ENCODE assay signal across 30 cellular contexts in genomic region chr5:2627867-2628266, GRCh38.
DNase-seq lines count a peak whose midpoint lies in the region; ATAC-seq and TF ChIP-seq lines count a peak whose summit lies in the region.
"Had no signal": no experiment of that assay in that cellular context is flagged by ENCODE, and none has a peak within 500 bp of the region (broad histone marks: within the 10 kb centered on the region; RNA-seq: fewer than 3 reads in every experiment).

No MANE protein-coding gene starts in this region.

- no peaks in the 10 kb centered on the region for H3K79me1 ChIP-seq in neuronal stem cell (ENCODE audit: low read depth, low read length)

- peak overlapping the region; percentile 16 for H2BK15ac ChIP-seq in neuronal stem cell (ENCODE audit: low read length)

- H2BK120ac ChIP-seq in neuronal stem cell (ENCODE audit: low read depth, low read length): no peak overlapping the region

- H2AK5ac ChIP-seq in neuronal stem cell (ENCODE audit: low read depth, low read length): no peak overlapping the region

- POLR2A ChIA-PET in activated CD4-positive, alpha-beta T cell treated with anti-CD3 and anti-CD28 coated beads for 36 hours (lab: Charles Lee): no interaction called here

- H4K8ac ChIP-seq in neuronal stem cell (ENCODE audit: low read depth, low read length): no peak overlapping the region

- no peak overlapping the region for H3K9ac ChIP-seq in neuronal stem cell (ENCODE audit: low read depth, low read length, poor library complexity)
- H3K9ac ChIP-seq: BLaER1; BLaER1 treated with 17β-estradiol and CSF1 and Interleukin-3, amounts not matched to agents 10 nM and 100 nM had no signal

- H3K9me3 ChIP-seq in neuronal stem cell (replicated peaks in 1 of 2; ENCODE audit: control insufficient read depth in 2 of 2, insufficient read depth in 1 of 2, low read depth in 1 of 2, low read length in 2 of 2): no peaks in the 10 kb centered on the region
- H3K9me3 ChIP-seq: A549; BE2C; BLaER1; BLaER1 treated with 17β-estradiol and CSF1 and Interleukin-3, amounts not matched to agents 10 nM and 100 nM; Caco-2 had no signal

- H3K36me3 Mint-ChIP-seq in chondrocyte (ENCODE audit: low read depth): no peaks in the 10 kb centered on the region
- H3K36me3 Mint-ChIP-seq in activated CD4-positive, alpha-beta T cell treated with anti-CD3 and anti-CD28 coated beads for 36 hours (ENCODE audit: low read depth): no peaks in the 10 kb centered on the region
- H3K36me3 Mint-ChIP-seq: CD14-positive monocyte; CD4-positive, alpha-beta memory T cell; CD4-positive, CD25-positive, alpha-beta regulatory T cell; CD8-positive, alpha-beta memory T cell; CD8-positive, alpha-beta T cell had no signal

- H3K27ac ChIP-seq in neuronal stem cell (replicated peaks; ENCODE audit: low read length): no peak overlapping the region
- H3K27ac ChIP-seq: 22Rv1; A549; BLaER1; BLaER1 treated with 17β-estradiol and CSF1 and Interleukin-3, amounts not matched to agents 10 nM and 100 nM; C4-2B had no signal

- no peak overlapping the region for H3K4me2 ChIP-seq in neuronal stem cell (ENCODE audit: insufficient read depth, low read length, poor library complexity, severe bottlenecking)
- H3K4me2 ChIP-seq: A549; BLaER1; BLaER1 treated with 17β-estradiol and CSF1 and Interleukin-3, amounts not matched to agents 10 nM and 100 nM had no signal

- WGBS in neuronal stem cell (ENCODE audit: extremely low coverage in 2 of 2, insufficient read length in 2 of 2, insufficient replicate concordance in 1 of 2), 2 donors: no CpG with 5 or more reads among the region's 13 CpGs

- H2BK12ac ChIP-seq in neuronal stem cell (ENCODE audit: low read length): no peak overlapping the region

- H3K4me3 ChIP-seq in neuronal stem cell (ENCODE audit: low read length in 2 of 2): no peak overlapping the region
- H3K4me3 ChIP-seq: A549; BLaER1; BLaER1 treated with 17β-estradiol and CSF1 and Interleukin-3, amounts not matched to agents 10 nM and 100 nM had no signal

- H3K23ac ChIP-seq in neuronal stem cell (ENCODE audit: low read depth, low read length, poor library complexity): peak overlapping the region; percentile 8

- CTCF ChIA-PET in activated CD4-positive, alpha-beta T cell treated with anti-CD3 and anti-CD28 coated beads for 36 hours (lab: Charles Lee): no interaction called here

- no peak overlapping the region for H4K91ac ChIP-seq in neuronal stem cell (ENCODE audit: low read depth, low read length, poor library complexity)

- intact Hi-C loops in activated CD4-positive, alpha-beta T cell treated with anti-CD3 and anti-CD28 coated beads for 36 hours (cut with DNase I, micrococcal nuclease): no loop called here

- H3K27me3 Mint-ChIP-seq in chondrocyte (ENCODE audit: low read depth): peaks cover 15% of the 10 kb centered on the region
- no peaks in the 10 kb centered on the region for H3K27me3 Mint-ChIP-seq in activated CD4-positive, alpha-beta T cell treated with anti-CD3 and anti-CD28 coated beads for 36 hours
- H3K27me3 Mint-ChIP-seq: B cell; CD4-positive, alpha-beta memory T cell; CD4-positive, alpha-beta T cell; CD4-positive, CD25-positive, alpha-beta regulatory T cell; CD8-positive, alpha-beta memory T cell had no signal

- TF ChIP-seq CTCF in chondrocyte (IDR thresholded peaks at IDR 0.05): no peak

- no peak for ATAC-seq in activated CD4-positive, alpha-beta T cell treated with anti-CD3 and anti-CD28 coated beads for 36 hours
- ATAC-seq: A549; CD8-positive, alpha-beta T cell had no signal

- no peak overlapping the region for H2BK5ac ChIP-seq in neuronal stem cell (ENCODE audit: low read length)

- H3K4ac ChIP-seq in neuronal stem cell (ENCODE audit: low read length): no peak overlapping the region

- no peak overlapping the region for H3K18ac ChIP-seq in neuronal stem cell (ENCODE audit: low read length)

- no peak overlapping the region for H3K14ac ChIP-seq in neuronal stem cell (ENCODE audit: low read length)

- no peaks in the 10 kb centered on the region for H3K4me1 Mint-ChIP-seq in chondrocyte (ENCODE audit: low read depth)
- H3K4me1 Mint-ChIP-seq in activated CD4-positive, alpha-beta T cell treated with anti-CD3 and anti-CD28 coated beads for 36 hours: no peaks in the 10 kb centered on the region
- H3K4me1 Mint-ChIP-seq: B cell; CD14-positive monocyte; CD4-positive, alpha-beta memory T cell; CD4-positive, CD25-positive, alpha-beta regulatory T cell; CD8-positive, alpha-beta memory T cell had no signal

- DNase-seq in chondrocyte (ENCODE audit: low spot score): peak; percentile 53
- no peak for DNase-seq in neuronal stem cell (ENCODE audit: low spot score)
- no peak for DNase-seq in AML-193 (lab: John Stamatoyannopoulos, UW)
- DNase-seq in activated CD4-positive, alpha-beta T cell treated with anti-CD3 and anti-CD28 coated beads for 36 hours: no peak
- DNase-seq: 8988T; ACHN; BE2C; C1 segment of cervical spinal cord; Caco-2; Calu3; CD4-positive, alpha-beta memory T cell; CD4-positive, alpha-beta T cell; CD4-positive, CD25-positive, alpha-beta regulatory T cell; CD8-positive, alpha-beta memory T cell; CD8-positive, alpha-beta T cell; COR-L47; DMS 273 treated with DMSO at 0.1 percent for 48 hours; DMS153; DMS53; DMS79; DMS79 treated with DMSO at 0.1 percent for 48 hours; DND-41; EL had no signal

- peaks cover 1 to 7% of the 10 kb centered on the region in 2 donors for H3K4me1 ChIP-seq in neuronal stem cell (ENCODE audit: control insufficient read depth in 2 of 2, insufficient read depth in 1 of 2, low read depth in 1 of 2, low read length in 2 of 2)
- H3K4me1 ChIP-seq: A549; BE2C; BLaER1; BLaER1 treated with 17β-estradiol and CSF1 and Interleukin-3, amounts not matched to agents 10 nM and 100 nM; Caco-2 had no signal

- peaks cover 3% of the 10 kb centered on the region for H3K9me3 Mint-ChIP-seq in chondrocyte (ENCODE audit: low read depth)
- H3K9me3 Mint-ChIP-seq in activated CD4-positive, alpha-beta T cell treated with anti-CD3 and anti-CD28 coated beads for 36 hours (ENCODE audit: low read depth): peaks cover 2% of the 10 kb centered on the region
- H3K9me3 Mint-ChIP-seq: CD8-positive, alpha-beta T cell had no signal

- H3K27ac Mint-ChIP-seq in chondrocyte (ENCODE audit: unreplicated experiment): no peak overlapping the region
- no peak overlapping the region for H3K27ac Mint-ChIP-seq in activated CD4-positive, alpha-beta T cell treated with anti-CD3 and anti-CD28 coated beads for 36 hours
- H3K27ac Mint-ChIP-seq: B cell; CD14-positive monocyte; CD4-positive, alpha-beta memory T cell; CD4-positive, alpha-beta T cell; CD4-positive, CD25-positive, alpha-beta regulatory T cell; CD8-positive, alpha-beta memory T cell; CD8-positive, alpha-beta T cell had no signal

- no peaks in the 10 kb centered on the region for H3K36me3 ChIP-seq in neuronal stem cell (replicated peaks in 1 of 2; ENCODE audit: control insufficient read depth in 2 of 2, insufficient read depth in 2 of 2, low read length in 2 of 2)
- H3K36me3 ChIP-seq: BE2C; BLaER1; BLaER1 treated with 17β-estradiol and CSF1 and Interleukin-3, amounts not matched to agents 10 nM and 100 nM had no signal

- no peak overlapping the region for H3K4me3 Mint-ChIP-seq in chondrocyte (ENCODE audit: unreplicated experiment)
- H3K4me3 Mint-ChIP-seq in activated CD4-positive, alpha-beta T cell treated with anti-CD3 and anti-CD28 coated beads for 36 hours: no peak overlapping the region
- H3K4me3 Mint-ChIP-seq: B cell; CD14-positive monocyte; CD4-positive, alpha-beta memory T cell; CD4-positive, alpha-beta T cell; CD4-positive, CD25-positive, alpha-beta regulatory T cell; CD8-positive, alpha-beta memory T cell; CD8-positive, alpha-beta T cell had no signal

- H3K27me3 ChIP-seq in neuronal stem cell (ENCODE audit: control insufficient read depth in 3 of 3, insufficient read depth in 3 of 3, low read depth in 1 of 3, low read length in 3 of 3): no peaks in the 10 kb centered on the region
- H3K27me3 ChIP-seq: BE2C; BLaER1; BLaER1 treated with 17β-estradiol and CSF1 and Interleukin-3, amounts not matched to agents 10 nM and 100 nM had no signal

- no peak overlapping the region for H2AFZ ChIP-seq in neuronal stem cell (ENCODE audit: low read length)
